Comparison of ENCODE assay signal across 8 cellular contexts in genomic region chr10:26725837-26726727, GRCh38. TPM values are rescaled to one million over a fixed set of nuclear protein-coding genes. Genes with fewer than 3 reads are reported as not detected.
DNase-seq lines count a peak whose midpoint lies in the region; ATAC-seq, FAIRE-seq and TF ChIP-seq lines count a peak whose summit lies in the region.

No MANE protein-coding gene starts in this region.

- no TSS peak for BruUV-seq in mammary epithelial cell (replicated peaks; lab: Mats Ljungman, UMichigan)

- H3K9me1 ChIP-seq in keratinocyte (ENCODE audit: control insufficient read depth, extremely low read depth, insufficient read depth, low read length) = no peaks in the 10 kb centered on the region

- H3K4me3 ChIP-seq in A549 (no peak overlapping the region), mammary epithelial cell (replicated peaks in 1 of 3; ENCODE audit: insufficient read depth in 1 of 3, low read depth in 2 of 3, low read length in 3 of 3) (no peak overlapping the region), keratinocyte (ENCODE audit: control insufficient read depth in 2 of 3, extremely low read depth in 1 of 3, insufficient read depth in 2 of 3, low read depth in 1 of 3, low read length in 3 of 3) (no peak overlapping the region)

- 0 out of 3 replicates have a peak, but pooled peaks cover 5% of the 10 kb centered on the region for H3K4me1 ChIP-seq in A549
- no peaks in the 10 kb centered on the region for H3K4me1 ChIP-seq in mammary epithelial cell (ENCODE audit: insufficient read depth, low read length)
- H3K4me1 ChIP-seq in keratinocyte (ENCODE audit: control insufficient read depth, extremely low read depth, insufficient read depth, low read length) = no peaks in the 10 kb centered on the region

- no peak overlapping the region for H3K27ac ChIP-seq in A549
- H3K27ac ChIP-seq in mammary epithelial cell (ENCODE audit: insufficient read depth, low read depth, low read length) = no peak overlapping the region
- H3K27ac ChIP-seq in keratinocyte (ENCODE audit: control insufficient read depth, insufficient read depth, low read length) = no peak overlapping the region

- peaks cover 1% of the 10 kb centered on the region for H4K20me1 ChIP-seq in mammary epithelial cell (ENCODE audit: insufficient read depth, low read length)
- no peaks in the 10 kb centered on the region for H4K20me1 ChIP-seq in keratinocyte (ENCODE audit: control insufficient read depth, extremely low read depth, insufficient read depth, low read length)

- peak; percentile 93 for TF ChIP-seq CTCF in A549 (IDR thresholded peaks at IDR 0.05)
- TF ChIP-seq CTCF in GM10266 (IDR thresholded peaks at IDR 0.05; ENCODE audit: control insufficient read depth, insufficient read depth, low read depth, missing control alignments) = peak; percentile 75
- TF ChIP-seq CTCF in mammary epithelial cell (conservative IDR thresholded peaks at IDR 0.05 in 1 of 2, IDR thresholded peaks at IDR 0.05 in 1 of 2; ENCODE audit: extremely low read depth in 1 of 2, insufficient read depth in 1 of 2, low read depth in 1 of 2, low read length in 2 of 2) = peak; percentile 76 to 85
- TF ChIP-seq CTCF in keratinocyte (optimal IDR thresholded peaks at IDR 0.05 in 1 of 3, IDR thresholded peaks at IDR 0.05 in 1 of 3, conservative IDR thresholded peaks at IDR 0.05 in 1 of 3; ENCODE audit: extremely low read depth in 1 of 3, insufficient read depth in 2 of 3, low read length in 3 of 3) = peak; percentile 62 to 83 (median 68)

- intact Hi-C loops in mammary epithelial cell (cut with micrococcal nuclease) = loop anchor here (1.0 kb wide), 2 partner anchors 135 to 156 kb away; no protein-coding TSS in a partner anchor

- 68% methylated on average over 8 of the region's 8 CpGs for WGBS in A549 (ENCODE audit: missing lambda C conversion rate)
- 63% methylated on average over 8 of the region's 8 CpGs for WGBS in mammary epithelial cell (ENCODE audit: low coverage, missing lambda C conversion rate)

- no peaks in the 10 kb centered on the region for H3K9me3 ChIP-seq in A549
- no peaks in the 10 kb centered on the region for H3K9me3 ChIP-seq in mammary epithelial cell (replicated peaks; ENCODE audit: insufficient read depth, low read length)
- H3K9me3 ChIP-seq in keratinocyte (ENCODE audit: control insufficient read depth, low read depth, low read length) = no peaks in the 10 kb centered on the region

- in situ Hi-C loops in mammary epithelial cell (cut with MboI; ENCODE audit: low sequenced_read_pairs in 2 of 2) = loop anchor here in 1 of 2 donors (10.0 kb wide), 1 partner anchor 149 kb away; no protein-coding TSS in a partner anchor

- no peak for TF ChIP-seq EP300 in A549 (IDR thresholded peaks at IDR 0.05)

- DNase-seq in A549 (ENCODE audit: low read depth in 1 of 2, low spot score in 1 of 2) = peak; percentile 18 to 63
- DNase-seq in GM10266 (ENCODE audit: extremely low spot score) = peak; percentile 44
- DNase-seq in Kasumi-1 (lab: John Stamatoyannopoulos, UW) = peak; percentile 84 to 92
- DNase-seq in T-helper 1 cell = peak; percentile 13 to 61 (median 31)
- peak; percentile 29 for DNase-seq in mammary epithelial cell
- no peak for DNase-seq in keratinocyte (ENCODE audit: low read depth, low spot score)
- peak; percentile 40 for DNase-seq in stimulated activated CD4-positive, alpha-beta T cell treated with anti-CD3 and anti-CD28 coated beads, Interleukin-4, amount 100 ng/mL, for 1 hour

- H3K36me3 ChIP-seq in mammary epithelial cell (ENCODE audit: insufficient read depth, low read length) = peaks cover 38% of the 10 kb centered on the region
- peaks cover 20 to 33% of the 10 kb centered on the region in 2 experiments for H3K36me3 ChIP-seq in keratinocyte (ENCODE audit: control insufficient read depth in 2 of 2, extremely low read depth in 1 of 2, insufficient read depth in 2 of 2, low read length in 2 of 2)

- H3K4me2 ChIP-seq in A549 (no peak overlapping the region), mammary epithelial cell (ENCODE audit: insufficient read depth, low read depth, low read length) (no peak overlapping the region), keratinocyte (ENCODE audit: control insufficient read depth, extremely low read depth, insufficient read depth, low read depth, low read length) (no peak overlapping the region)

- FAIRE-seq in A549 (lab: Jason Lieb, UNC) = peak; percentile 54
- peak; percentile 73 for FAIRE-seq in keratinocyte (lab: Jason Lieb, UNC)

- POLR2A ChIA-PET in A549 (lab: Yijun Ruan, JAX) = interaction anchor here (1.1 to 1.6 kb wide), 2 partner anchors 135 to 155 kb away, joined by 4 to 8 read pairs; no protein-coding TSS in a partner anchor

- TF ChIP-seq POLR2A in A549 (IDR thresholded peaks at IDR 0.05; ENCODE audit: low read length) = no peak

- CTCF ChIA-PET in A549 (lab: Yijun Ruan, JAX) (interaction anchor here (0.6 to 6.7 kb wide), 53 partner anchors 10 to 1613 kb away, joined by 3 to 160 read pairs (median 4); partner anchors contain the start of gene ABI1), mammary epithelial cell (lab: Charles Lee; ENCODE audit: low non-redundant PET) (interaction anchor here (0.7 to 1.2 kb wide), 2 partner anchors 29 to 132 kb away, joined by 4 to 11 read pairs; no protein-coding TSS in a partner anchor)

- dilution Hi-C loops in mammary epithelial cell (cut with HindIII; ENCODE audit: low sequenced_read_pairs) = no loop called here
- dilution Hi-C loops in keratinocyte (cut with MboI; ENCODE audit: extremely low pct_ligation_motif_present, low sequenced_read_pairs) = no loop called here

- H3K27me3 ChIP-seq in mammary epithelial cell (ENCODE audit: insufficient read depth, low read length) (no peaks in the 10 kb centered on the region), keratinocyte (ENCODE audit: control insufficient read depth, extremely low read depth, insufficient read depth, low read length) (no peaks in the 10 kb centered on the region)

- H3K79me2 ChIP-seq in mammary epithelial cell (ENCODE audit: insufficient read depth, low read length) = peaks cover 3% of the 10 kb centered on the region
- H3K79me2 ChIP-seq in keratinocyte (ENCODE audit: control insufficient read depth, insufficient read depth, low read length) = peaks cover 1% of the 10 kb centered on the region

- H3K9ac ChIP-seq in mammary epithelial cell (ENCODE audit: insufficient read depth, low read length) (no peak overlapping the region), keratinocyte (ENCODE audit: control insufficient read depth, extremely low read depth, insufficient read depth, low read length) (no peak overlapping the region)

- H2AFZ ChIP-seq in mammary epithelial cell (ENCODE audit: low read depth, low read length) (no peak overlapping the region), keratinocyte (ENCODE audit: control insufficient read depth, low read length) (no peak overlapping the region)

- peak; percentile 89; a peak in 5 of 6 replicates for ATAC-seq in A549
- no peak for ATAC-seq in HG02938 (IDR thresholded peaks at IDR 0.05; ENCODE audit: unreplicated experiment)

- TF ChIP-seq RAD21 in A549 (conservative IDR thresholded peaks at IDR 0.05 in 1 of 2, IDR thresholded peaks at IDR 0.05 in 1 of 2) = peak; percentile 86 to 88

TF ChIP-seq in A549, 52 proteins besides CTCF, POLR2A, EP300 and RAD21:
- TF ChIP-seq KDM1A (IDR thresholded peaks at IDR 0.05; ENCODE audit: low read depth) (no peak), MAFK (IDR thresholded peaks at IDR 0.05; ENCODE audit: partially characterized antibody) (peak; percentile 48), SMC3 (IDR thresholded peaks at IDR 0.05) (peak; percentile 86)

RNA-seq across cellular contexts. Expression of gene PDSS1, which starts 28.6 kb away (rescaled TPM):
- polyA plus RNA-seq in A549 (2011; rRNA removed) (24.2 and 24.8 TPM in 2 replicates), A549 (2017; fragmentation: RNase III; extraction: RNeasy Plus Mini Kit Qiagen cat#74134 plus additional on column Dnase treatment) (14.3 to 18.4 TPM (median 14.9 TPM) in 3 replicates), mammary epithelial cell (24.2 TPM), keratinocyte (27.0 to 36.6 TPM (median 31.0 TPM) in 3 replicates)
- 22.4 and 23.0 TPM in 2 replicates for polyA plus RNA-seq in A549 (2012; cell fraction: cytosol; rRNA removed)
- 15.6 and 20.6 TPM in 2 replicates for polyA plus RNA-seq in A549 (2012; cell fraction: nucleus; rRNA removed)
- 13.4 and 17.9 TPM in 2 replicates for polyA minus RNA-seq in A549 (2011; rRNA and poly(A)+ RNA removed)
- 10 to 100 TPM in 1 of 2 donors, 1 to 10 TPM in 1; 4.8 to 11.2 TPM for total RNA-seq in mammary epithelial cell
- polyA minus RNA-seq in mammary epithelial cell (74.5 TPM), keratinocyte (16.9 to 28.5 TPM (median 24.6 TPM) in 3 replicates)
- 4.1 TPM for polyA plus RNA-seq in keratinocyte (2011; ENCODE audit: low read depth)
- 20.7 and 36.3 TPM in 2 replicates for polyA plus RNA-seq in keratinocyte (2011; cell fraction: cytosol; rRNA removed)
- 27.2 and 30.9 TPM in 2 replicates for polyA plus RNA-seq in keratinocyte (2011; cell fraction: nucleus; rRNA removed)
- 5.8 and 12.3 TPM in 2 replicates for polyA plus RNA-seq in keratinocyte (2012; ENCODE audit: low replicate concordance)
- 11.7 TPM for polyA minus RNA-seq in keratinocyte (2011; cell fraction: cytosol; rRNA and poly(A)+ RNA removed)
- 9.2 and 15.9 TPM in 2 replicates for polyA minus RNA-seq in keratinocyte (2011; cell fraction: nucleus; rRNA and poly(A)+ RNA removed)
